Comparison of ENCODE assay signal across 18 cellular contexts in the genomic region with DNA sequence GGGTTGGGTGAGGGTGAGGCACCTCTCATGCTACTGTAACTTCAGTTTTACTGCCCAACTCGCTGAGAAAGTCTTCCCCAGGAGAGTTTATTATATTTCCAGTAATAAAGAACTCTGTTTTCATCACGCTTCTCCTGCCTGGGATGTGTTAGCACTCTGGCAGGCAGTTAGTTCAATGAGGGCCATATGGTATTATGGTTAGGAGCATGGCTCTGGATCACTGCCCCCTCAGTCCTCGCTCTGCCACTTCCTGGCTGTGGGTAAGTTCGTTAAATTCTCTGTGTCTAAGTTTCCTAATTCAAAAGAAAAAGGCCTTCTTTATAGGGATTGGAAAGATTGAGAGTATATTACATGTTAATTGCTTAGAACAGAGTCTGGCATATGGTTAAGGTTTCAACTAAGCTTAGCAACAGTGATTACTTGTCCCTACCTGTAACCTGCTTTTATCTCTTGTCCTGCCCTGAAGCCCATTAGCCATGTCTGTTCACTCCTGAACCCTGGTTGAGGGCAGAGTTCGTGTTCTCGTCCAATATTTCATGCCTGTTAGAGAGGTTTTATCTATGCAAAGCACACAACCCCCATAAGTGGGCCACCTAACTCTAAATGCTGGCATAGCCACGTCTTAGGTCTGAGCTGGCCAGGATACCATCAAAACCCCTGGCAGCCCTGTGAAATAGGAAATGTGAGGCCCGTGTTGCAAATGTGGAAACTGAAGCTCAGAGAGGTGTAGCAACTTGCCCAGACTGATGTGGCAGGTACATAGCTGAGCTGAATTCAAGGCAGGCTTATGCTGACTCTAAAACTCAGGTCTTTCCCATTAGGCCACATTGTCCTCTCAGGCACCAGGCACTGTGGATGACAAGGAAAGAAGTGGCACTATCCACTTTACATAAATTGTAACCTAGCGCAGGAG.
DNase-seq lines count a peak whose midpoint lies in the region; ATAC-seq and TF ChIP-seq lines count a peak whose summit lies in the region.
"Had no signal": no experiment of that assay in that cellular context is flagged by ENCODE, and none has a peak within 500 bp of the region (broad histone marks: within the 10 kb centered on the region; RNA-seq: fewer than 3 reads in every experiment).

No MANE protein-coding gene starts in this region.

- peak overlapping the region; percentile 63 for H2AFZ ChIP-seq in mammary epithelial cell (ENCODE audit: low read depth, low read length)
- H2AFZ ChIP-seq: PC-9 had no signal

- dilution Hi-C loops in mammary epithelial cell (cut with HindIII; ENCODE audit: low sequenced_read_pairs) = no loop called here

- peaks cover 0 to 9% (median under 1%) of the 10 kb centered on the region in 4 donors for H3K4me1 Mint-ChIP-seq in naive thymus-derived CD8-positive, alpha-beta T cell
- peaks cover 2% of the 10 kb centered on the region for H3K4me1 Mint-ChIP-seq in glutamatergic neuron (ENCODE audit: low read depth, unreplicated experiment)
- H3K4me1 Mint-ChIP-seq: activated CD4-positive, alpha-beta memory T cell treated with anti-CD3 and anti-CD28 coated beads, Interleukin-2, amount 10 ng/mL, durations not matched to agents 7 days and 5 days had no signal

- no peaks in the 10 kb centered on the region for H3K36me3 ChIP-seq in mammary epithelial cell (ENCODE audit: insufficient read depth, low read length)
- H3K36me3 ChIP-seq in breast epithelium = no peaks in the 10 kb centered on the region
- no peaks in the 10 kb centered on the region for H3K36me3 ChIP-seq in body of pancreas (replicated peaks in 1 of 2; ENCODE audit: insufficient read depth in 1 of 2, low read depth in 2 of 2)
- H3K36me3 ChIP-seq: ascending aorta, ovary had no signal

- BruUV-seq in mammary epithelial cell (replicated peaks; lab: Mats Ljungman, UMichigan) = no TSS peak

- H3K4me1 ChIP-seq in mammary epithelial cell (ENCODE audit: insufficient read depth, low read length) (peaks cover 8% of the 10 kb centered on the region), breast epithelium (no peaks in the 10 kb centered on the region), body of pancreas (no peaks in the 10 kb centered on the region)
- H3K4me1 ChIP-seq: ascending aorta had no signal

- no peaks in the 10 kb centered on the region for H4K20me1 ChIP-seq in mammary epithelial cell (ENCODE audit: insufficient read depth, low read length)

- H3K36me3 Mint-ChIP-seq in naive thymus-derived CD8-positive, alpha-beta T cell = no peaks in the 10 kb centered on the region
- H3K36me3 Mint-ChIP-seq in glutamatergic neuron (ENCODE audit: unreplicated experiment) = peaks cover 8% of the 10 kb centered on the region

- H3K4me3 ChIP-seq in mammary epithelial cell (replicated peaks in 1 of 3; ENCODE audit: insufficient read depth in 1 of 3, low read depth in 2 of 3, low read length in 3 of 3) (no peak overlapping the region), breast epithelium (no peak overlapping the region), body of pancreas (no peak overlapping the region)
- H3K4me3 ChIP-seq: ascending aorta, coronary artery, ovary, PC-9 had no signal

- no peaks in the 10 kb centered on the region for H3K79me2 ChIP-seq in mammary epithelial cell (ENCODE audit: insufficient read depth, low read length)

- no peaks in the 10 kb centered on the region for H3K9me3 ChIP-seq in mammary epithelial cell (replicated peaks; ENCODE audit: insufficient read depth, low read length)
- no peaks in the 10 kb centered on the region for H3K9me3 ChIP-seq in breast epithelium
- H3K9me3 ChIP-seq in body of pancreas = no peaks in the 10 kb centered on the region
- H3K9me3 ChIP-seq: ascending aorta, ovary had no signal

- WGBS in mammary epithelial cell (ENCODE audit: low coverage, missing lambda C conversion rate) = 45% methylated on average over 9 of the region's 9 CpGs
- 59 to 69% methylated on average over 9 of the region's 9 CpGs for WGBS in body of pancreas, 2 donors

- TF ChIP-seq CTCF in mammary epithelial cell (conservative IDR thresholded peaks at IDR 0.05 in 1 of 2, IDR thresholded peaks at IDR 0.05 in 1 of 2; ENCODE audit: extremely low read depth in 1 of 2, insufficient read depth in 1 of 2, low read depth in 1 of 2, low read length in 2 of 2) = no peak
- TF ChIP-seq CTCF in breast epithelium (IDR thresholded peaks at IDR 0.05) = no peak
- no peak for TF ChIP-seq CTCF in body of pancreas (IDR thresholded peaks at IDR 0.05)
- TF ChIP-seq CTCF in glutamatergic neuron (IDR thresholded peaks at IDR 0.05; ENCODE audit: partially characterized antibody, unreplicated experiment) = no peak

- H3K4me2 ChIP-seq in mammary epithelial cell (ENCODE audit: insufficient read depth, low read depth, low read length) = peak overlapping the region; percentile 0
- H3K4me2 ChIP-seq: PC-9 had no signal

- H3K27me3 Mint-ChIP-seq in naive thymus-derived CD8-positive, alpha-beta T cell = no peaks in the 10 kb centered on the region
- H3K27me3 Mint-ChIP-seq in glutamatergic neuron (ENCODE audit: unreplicated experiment) = no peaks in the 10 kb centered on the region
- H3K27me3 Mint-ChIP-seq: activated CD4-positive, alpha-beta memory T cell treated with anti-CD3 and anti-CD28 coated beads, Interleukin-2, amount 10 ng/mL, durations not matched to agents 7 days and 5 days had no signal

- no peak overlapping the region for H3K27ac ChIP-seq in mammary epithelial cell (ENCODE audit: insufficient read depth, low read depth, low read length)
- H3K27ac ChIP-seq in breast epithelium = no peak overlapping the region
- no peak overlapping the region for H3K27ac ChIP-seq in body of pancreas
- H3K27ac ChIP-seq: ascending aorta, coronary artery, ovary, PC-9 had no signal

- no peaks in the 10 kb centered on the region for H3K27me3 ChIP-seq in mammary epithelial cell (ENCODE audit: insufficient read depth, low read length)
- no peaks in the 10 kb centered on the region for H3K27me3 ChIP-seq in breast epithelium
- no peaks in the 10 kb centered on the region for H3K27me3 ChIP-seq in body of pancreas
- H3K27me3 ChIP-seq: ascending aorta, ovary had no signal

- H3K4me3 Mint-ChIP-seq in naive thymus-derived CD8-positive, alpha-beta T cell = no peak overlapping the region
- H3K4me3 Mint-ChIP-seq in glutamatergic neuron (ENCODE audit: unreplicated experiment) = no peak overlapping the region
- H3K4me3 Mint-ChIP-seq: activated CD4-positive, alpha-beta memory T cell treated with anti-CD3 and anti-CD28 coated beads, Interleukin-2, amount 10 ng/mL, durations not matched to agents 7 days and 5 days; HFFc6 had no signal

- in situ Hi-C loops in mammary epithelial cell (cut with MboI; ENCODE audit: low sequenced_read_pairs in 2 of 2) = no loop called here

- CTCF ChIA-PET in mammary epithelial cell (lab: Charles Lee; ENCODE audit: low non-redundant PET) = no interaction called here

- ATAC-seq in esophagus mucosa = peak; percentile 67
- ATAC-seq in body of pancreas = no peak
- ATAC-seq in naive thymus-derived CD8-positive, alpha-beta T cell = no peak

- no peak overlapping the region for H3K27ac Mint-ChIP-seq in naive thymus-derived CD8-positive, alpha-beta T cell
- no peak overlapping the region for H3K27ac Mint-ChIP-seq in glutamatergic neuron (ENCODE audit: unreplicated experiment)
- H3K27ac Mint-ChIP-seq: activated CD4-positive, alpha-beta memory T cell treated with anti-CD3 and anti-CD28 coated beads, Interleukin-2, amount 10 ng/mL, durations not matched to agents 7 days and 5 days; HFFc6 had no signal

- intact Hi-C loops in mammary epithelial cell (cut with micrococcal nuclease) (no loop called here), breast epithelium (cut with DNase I; ENCODE audit: low total_unique reads) (no loop called here), body of pancreas (cut with DNase I) (no loop called here)

- POLR2A ChIA-PET in naive thymus-derived CD8-positive, alpha-beta T cell (lab: Charles Lee) = no interaction called here

- peak; percentile 29 for DNase-seq in mammary epithelial cell
- DNase-seq in breast epithelium (ENCODE audit: low spot score in 2 of 2) = no peak
- DNase-seq in NCI-H1694 (lab: John Stamatoyannopoulos, UW) = peak; percentile 44
- no peak for DNase-seq in amniotic stem cell (lab: John Stamatoyannopoulos, UW)
- no peak for DNase-seq in body of pancreas
- no peak for DNase-seq in naive thymus-derived CD8-positive, alpha-beta T cell
- no peak for DNase-seq in glutamatergic neuron
- DNase-seq: activated CD4-positive, alpha-beta memory T cell treated with anti-CD3 and anti-CD28 coated beads, Interleukin-2, amount 10 ng/mL, durations not matched to agents 7 days and 5 days; head of caudate nucleus; HFFc6; NCI-H1105 treated with DMSO at 0.1 percent for 48 hours; NCI-H446 treated with DMSO at 0.1 percent for 48 hours; ovary; PC-9; stimulated activated naive CD4-positive, alpha-beta T cell had no signal

- no peak for TF ChIP-seq POLR2A in breast epithelium (IDR thresholded peaks at IDR 0.05)
- no peak for TF ChIP-seq POLR2A in body of pancreas (IDR thresholded peaks at IDR 0.05)

- H3K9ac ChIP-seq in mammary epithelial cell (ENCODE audit: insufficient read depth, low read length) = no peak overlapping the region

- peaks cover 0 to 2% (median 0%) of the 10 kb centered on the region in 9 donors for H3K9me3 Mint-ChIP-seq in naive thymus-derived CD8-positive, alpha-beta T cell
- H3K9me3 Mint-ChIP-seq in glutamatergic neuron (ENCODE audit: unreplicated experiment) = no peaks in the 10 kb centered on the region
- H3K9me3 Mint-ChIP-seq: HFFc6 had no signal

Comparison
In these comparisons a context has a peak if more than half of its experiments do, and no peak if none do; other contexts are left out.
1. DNase-seq: peak in mammary epithelial cell (single experiment) and NCI-H1694 (single experiment); none in breast epithelium (0 of 2), amniotic stem cell (single experiment), body of pancreas (0 of 4), naive thymus-derived CD8-positive, alpha-beta T cell (0 of 10) and glutamatergic neuron (single experiment).